Comparison of ENCODE assay signal across 8 cellular contexts in genomic region chr3:196867155-196867506, GRCh38. TPM values are rescaled to one million over a fixed set of nuclear protein-coding genes. Genes with fewer than 3 reads are reported as not detected.
A peak's percentile ranks its signal among the peaks of the same experiment; 100 is the strongest.
DNase-seq lines count a peak whose midpoint lies in the region; ATAC-seq and TF ChIP-seq lines count a peak whose summit lies in the region.

No MANE protein-coding gene starts in this region.

- H3K36me3 Mint-ChIP-seq in CD4-positive, alpha-beta T cell (ENCODE audit: low read depth): peaks cover 19% of the 10 kb centered on the region
- no peaks in the 10 kb centered on the region for H3K36me3 Mint-ChIP-seq in chondrocyte (ENCODE audit: low read depth)
- no peaks in the 10 kb centered on the region for H3K36me3 Mint-ChIP-seq in natural killer cell treated with Interleukin-12 subunit alpha and Interleukin-12 subunit beta and Interleukin-15 and Interleukin-18, amount 100 ng/mL, for 72 hours

- peaks cover 23% of the 10 kb centered on the region; the same call in 1 of the 2 replicates for H4K20me1 ChIP-seq in Karpas-422 (ENCODE audit: insufficient read depth, low read depth, low read length)

- POLR2A ChIA-PET in CD4-positive, alpha-beta T cell (lab: Charles Lee): interaction anchor here (0.6 to 3.4 kb wide), 13 partner anchors 11 to 615 kb away, joined by 3 to 113 read pairs (median 5); partner anchors contain the start of genes CEP19, DLG1, DYNLT2B and FBXO45

- intact Hi-C loops in CD4-positive, alpha-beta T cell (cut with DNase I, micrococcal nuclease): loop anchor here (1.0 to 5.0 kb wide), 3 partner anchors 75 to 300 kb away; partner anchors contain the start of genes NCBP2 (in 2 of the 2), FBXO45 (in 1 of the 2), PAK2 (in 1 of the 2) and WDR53 (in 1 of the 2)

- peaks cover 31% of the 10 kb centered on the region for H3K4me1 ChIP-seq in Karpas-422 (ENCODE audit: low read length)

- H3K4me3 ChIP-seq in Karpas-422 (ENCODE audit: low read length): peak overlapping the region; percentile 85

- peak overlapping the region; percentile 49 for H2AFZ ChIP-seq in Karpas-422 (ENCODE audit: low read length)

- H3K27ac Mint-ChIP-seq in CD4-positive, alpha-beta T cell: peak overlapping the region; percentile 90
- peak overlapping the region; percentile 88 for H3K27ac Mint-ChIP-seq in chondrocyte (ENCODE audit: unreplicated experiment)
- peak overlapping the region; percentile 83 to 94 for H3K27ac Mint-ChIP-seq in natural killer cell treated with Interleukin-12 subunit alpha and Interleukin-12 subunit beta and Interleukin-15 and Interleukin-18, amount 100 ng/mL, for 72 hours

- H3K4me2 ChIP-seq in Karpas-422 (ENCODE audit: low read depth, low read length, poor library complexity, severe bottlenecking): peak overlapping the region; percentile 94

- no peaks in the 10 kb centered on the region for H3K9me2 ChIP-seq in Karpas-422 (replicated peaks; ENCODE audit: insufficient read depth, low read length)

- ATAC-seq in CD4-positive, alpha-beta T cell (ENCODE audit: poor library complexity): peak; percentile 1
- no peak for ATAC-seq in natural killer cell treated with Interleukin-12 subunit alpha and Interleukin-12 subunit beta and Interleukin-15 and Interleukin-18, amount 100 ng/mL, for 72 hours
- ATAC-seq in GM19328 (IDR thresholded peaks at IDR 0.05; ENCODE audit: unreplicated experiment) (no peak), HG02759 (IDR thresholded peaks at IDR 0.05; ENCODE audit: unreplicated experiment) (no peak)

- no peaks in the 10 kb centered on the region for H3K9me3 Mint-ChIP-seq in CD4-positive, alpha-beta T cell
- H3K9me3 Mint-ChIP-seq in chondrocyte (ENCODE audit: low read depth): peaks cover 6% of the 10 kb centered on the region
- H3K9me3 Mint-ChIP-seq in natural killer cell treated with Interleukin-12 subunit alpha and Interleukin-12 subunit beta and Interleukin-15 and Interleukin-18, amount 100 ng/mL, for 72 hours: no peaks in the 10 kb centered on the region

- peaks cover 32% of the 10 kb centered on the region for H3K4me1 Mint-ChIP-seq in CD4-positive, alpha-beta T cell (ENCODE audit: low read depth)
- H3K4me1 Mint-ChIP-seq in chondrocyte (ENCODE audit: low read depth): peaks cover 30% of the 10 kb centered on the region
- H3K4me1 Mint-ChIP-seq in natural killer cell treated with Interleukin-12 subunit alpha and Interleukin-12 subunit beta and Interleukin-15 and Interleukin-18, amount 100 ng/mL, for 72 hours (ENCODE audit: low read depth in 2 of 2): peaks cover 13 to 22% of the 10 kb centered on the region in 2 donors

- peaks cover 44% of the 10 kb centered on the region for H3K79me2 ChIP-seq in Karpas-422 (ENCODE audit: low read length)

- H3K27me3 ChIP-seq in CD4-positive, alpha-beta T cell (ENCODE audit: control insufficient read depth, insufficient read depth, low read length): no peaks in the 10 kb centered on the region
- H3K27me3 ChIP-seq in Karpas-422 (ENCODE audit: low read length): no peaks in the 10 kb centered on the region

- H3K27me3 Mint-ChIP-seq in CD4-positive, alpha-beta T cell: no peaks in the 10 kb centered on the region
- no peaks in the 10 kb centered on the region for H3K27me3 Mint-ChIP-seq in chondrocyte (ENCODE audit: low read depth)
- no peaks in the 10 kb centered on the region for H3K27me3 Mint-ChIP-seq in natural killer cell treated with Interleukin-12 subunit alpha and Interleukin-12 subunit beta and Interleukin-15 and Interleukin-18, amount 100 ng/mL, for 72 hours

- no peaks in the 10 kb centered on the region for H3K9me3 ChIP-seq in CD4-positive, alpha-beta T cell (ENCODE audit: control insufficient read depth, low read length)
- H3K9me3 ChIP-seq in Karpas-422 (ENCODE audit: low read length): no peaks in the 10 kb centered on the region

- CTCF ChIA-PET in CD4-positive, alpha-beta T cell (lab: Charles Lee): interaction anchor here (1.0 to 5.0 kb wide), 3 partner anchors 29 to 102 kb away, joined by 6 to 34 read pairs (median 6); partner anchors contain the start of gene NCBP2

- H3K9ac ChIP-seq in Karpas-422 (ENCODE audit: low read length): peak overlapping the region; percentile 82

- peaks cover 12% of the 10 kb centered on the region for H3K36me3 ChIP-seq in Karpas-422 (ENCODE audit: insufficient read depth, low read length)

- TF ChIP-seq CTCF in CD4-positive, alpha-beta T cell (IDR thresholded peaks at IDR 0.05): no peak
- TF ChIP-seq CTCF in chondrocyte (IDR thresholded peaks at IDR 0.05): no peak

- H3K27ac ChIP-seq in CD4-positive, alpha-beta T cell (ENCODE audit: low read depth, low read length): peak overlapping the region; percentile 85
- no peak overlapping the region for H3K27ac ChIP-seq in Karpas-422 (ENCODE audit: low read length)

- H3K4me3 Mint-ChIP-seq in CD4-positive, alpha-beta T cell: peak overlapping the region; percentile 90
- H3K4me3 Mint-ChIP-seq in chondrocyte (ENCODE audit: unreplicated experiment): peak overlapping the region; percentile 75
- peak overlapping the region; percentile 91 for H3K4me3 Mint-ChIP-seq in natural killer cell treated with Interleukin-12 subunit alpha and Interleukin-12 subunit beta and Interleukin-15 and Interleukin-18, amount 100 ng/mL, for 72 hours

- DNase-seq in CD4-positive, alpha-beta T cell: no peak
- DNase-seq in Karpas-422 (no peak), chondrocyte (ENCODE audit: low spot score) (no peak), NCI-H1092 (lab: John Stamatoyannopoulos, UW) (no peak), islet precursor cell (no peak)
- no peak for DNase-seq in natural killer cell treated with Interleukin-12 subunit alpha and Interleukin-12 subunit beta and Interleukin-15 and Interleukin-18, amount 100 ng/mL, for 72 hours (ENCODE audit: low spot score)

RNA-seq across cellular contexts. Expression of gene SENP5, which starts 0.6 kb away (rescaled TPM):
- 10 to 100 TPM; 62.7 to 64.7 TPM for total RNA-seq in CD4-positive, alpha-beta T cell
- total RNA-seq in Karpas-422 (2014; rRNA removed; shearing (Covaris generic); ENCODE audit: low replicate concordance): 53.8 and 73.3 TPM in 2 replicates
- 34.8 to 37.5 TPM (median 36.2 TPM) in 3 replicates for total RNA-seq in chondrocyte
- 10 to 100 TPM; 54.5 to 68.4 TPM for total RNA-seq in natural killer cell treated with Interleukin-12 subunit alpha and Interleukin-12 subunit beta and Interleukin-15 and Interleukin-18, amount 100 ng/mL, for 72 hours
